8 cellular contexts compared by ENCODE assay signal in the genomic region with DNA sequence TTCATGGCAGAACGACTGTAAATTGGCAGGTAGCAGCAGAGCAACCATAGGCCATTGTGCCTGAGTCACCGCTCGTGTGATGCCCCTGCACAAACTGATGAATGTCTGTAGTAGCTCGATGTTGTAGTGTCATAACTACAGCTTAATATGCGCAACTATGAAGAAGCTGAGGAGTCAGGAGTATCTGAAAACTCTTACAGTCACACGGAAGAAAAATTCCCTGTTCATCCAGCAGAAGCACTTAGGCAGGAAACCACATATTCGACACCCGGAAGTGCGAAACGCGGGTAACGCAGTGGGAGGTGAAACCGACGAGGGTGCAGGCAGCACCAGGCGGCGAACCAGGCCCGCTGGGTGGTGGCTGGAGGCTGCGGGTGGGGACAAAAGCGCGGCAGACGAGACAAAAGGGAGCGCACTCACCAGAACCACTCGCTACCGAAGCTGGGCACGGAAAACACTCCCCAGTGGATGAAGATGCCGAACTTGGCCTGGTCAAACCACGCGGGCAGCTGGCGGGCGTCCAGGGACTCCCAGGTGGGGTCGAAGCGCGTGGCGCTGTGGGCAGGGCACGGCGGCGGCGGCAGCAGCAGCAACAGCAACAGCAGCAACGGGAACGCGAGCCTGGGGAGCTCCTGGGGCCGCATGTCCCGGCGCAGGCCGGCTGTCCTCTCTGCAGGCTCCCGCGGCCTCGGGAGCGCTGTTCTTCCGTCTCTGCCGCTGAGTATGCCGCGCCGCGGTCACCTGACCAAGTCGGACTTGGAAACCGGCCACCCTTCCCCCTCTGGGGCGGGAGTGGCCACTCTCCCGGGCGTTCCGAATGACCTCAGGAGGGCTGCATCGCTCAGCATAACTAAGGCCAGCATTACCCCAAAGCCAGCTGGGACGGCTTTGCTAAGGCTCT. TPM values are rescaled to one million over a fixed set of nuclear protein-coding genes. Genes with fewer than 3 reads are reported as not detected.
DNase-seq lines count a peak whose midpoint lies in the region; ATAC-seq and TF ChIP-seq lines count a peak whose summit lies in the region.

A gene with protein sequence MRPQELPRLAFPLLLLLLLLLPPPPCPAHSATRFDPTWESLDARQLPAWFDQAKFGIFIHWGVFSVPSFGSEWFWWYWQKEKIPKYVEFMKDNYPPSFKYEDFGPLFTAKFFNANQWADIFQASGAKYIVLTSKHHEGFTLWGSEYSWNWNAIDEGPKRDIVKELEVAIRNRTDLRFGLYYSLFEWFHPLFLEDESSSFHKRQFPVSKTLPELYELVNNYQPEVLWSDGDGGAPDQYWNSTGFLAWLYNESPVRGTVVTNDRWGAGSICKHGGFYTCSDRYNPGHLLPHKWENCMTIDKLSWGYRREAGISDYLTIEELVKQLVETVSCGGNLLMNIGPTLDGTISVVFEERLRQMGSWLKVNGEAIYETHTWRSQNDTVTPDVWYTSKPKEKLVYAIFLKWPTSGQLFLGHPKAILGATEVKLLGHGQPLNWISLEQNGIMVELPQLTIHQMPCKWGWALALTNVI (minus strand): TSS at position 730 of the 901 bp plus-strand sequence. CDS start 86 bp downstream, at position 644.

- H3K27ac ChIP-seq in left ventricle myocardium inferior (replicated peaks) = peak within 1 kb of the TSS; percentile 93

- H3K4me1 ChIP-seq in left ventricle myocardium inferior = peaks cover 66% of the 10 kb centered on the region

- peak within 1 kb of the TSS; percentile 85 for H3K4me3 ChIP-seq in left ventricle myocardium inferior

- peak; percentile 65 for ATAC-seq in GM21447 (IDR thresholded peaks at IDR 0.05; ENCODE audit: unreplicated experiment)

- H3K9me3 Mint-ChIP-seq in type B pancreatic cell = peaks cover 5% of the 10 kb centered on the region

- intact Hi-C loops in left ventricle myocardium inferior (cut with micrococcal nuclease) = no loop called here
- intact Hi-C loops in posterior vena cava (cut with DNase I) = no loop called here

- peak within 1 kb of the TSS; percentile 94 for H3K27ac Mint-ChIP-seq in type B pancreatic cell

- H3K4me3 Mint-ChIP-seq in type B pancreatic cell = peak within 1 kb of the TSS; percentile 93

- H3K27me3 Mint-ChIP-seq in type B pancreatic cell = no peaks in the 10 kb centered on the region

- DNase-seq in DMS114 treated with DMSO at 0.1 percent for 48 hours (lab: John Stamatoyannopoulos, UW; ENCODE audit: unreplicated experiment) = peak; percentile 31
- peak; percentile 66 for DNase-seq in HuH-7.5 (ENCODE audit: low spot score)
- DNase-seq in T-helper 2 cell = peak; percentile 29 to 90 (median 59)
- peak; percentile 42 to 90 (median 78) for DNase-seq in amygdala (lab: John Stamatoyannopoulos, UW)
- peak; percentile 94 for DNase-seq in left ventricle myocardium inferior
- DNase-seq in posterior vena cava (ENCODE audit: low spot score) = peak; percentile 98
- peak; percentile 86 for DNase-seq in type B pancreatic cell (ENCODE audit: extremely low spot score, unreplicated experiment)

- H3K4me1 Mint-ChIP-seq in type B pancreatic cell (ENCODE audit: unreplicated experiment) = peaks cover 15% of the 10 kb centered on the region

- H3K27me3 ChIP-seq in left ventricle myocardium inferior (ENCODE audit: low read depth) = no peaks in the 10 kb centered on the region

- H3K36me3 Mint-ChIP-seq in type B pancreatic cell = peaks cover 15% of the 10 kb centered on the region

- peaks cover 14% of the 10 kb centered on the region for H3K36me3 ChIP-seq in left ventricle myocardium inferior

- no peaks in the 10 kb centered on the region for H3K9me3 ChIP-seq in left ventricle myocardium inferior (replicated peaks)

- TF ChIP-seq CTCF in left ventricle myocardium inferior (IDR thresholded peaks at IDR 0.05; ENCODE audit: borderline replicate concordance) = no peak
- peak; percentile 30 for TF ChIP-seq CTCF in type B pancreatic cell (conservative IDR thresholded peaks at IDR 0.05)

RNA-seq across cellular contexts. Expression of the gene that starts here (rescaled TPM):
- total RNA-seq in left ventricle myocardium inferior = 44.5 TPM
- total RNA-seq in posterior vena cava = 10 to 100 TPM; 41.4 to 49.6 TPM
- 48.0 and 71.9 TPM in 2 replicates for total RNA-seq in type B pancreatic cell (ENCODE audit: low replicate concordance)

Comparison
In these comparisons a context has a peak if more than half of its experiments do, and no peak if none do; other contexts are left out.
1. Peak in every context shown above with its lines: DNase-seq, ATAC-seq, H3K4me3 ChIP-seq and H3K27ac ChIP-seq.
2. DNase-seq: peak in every context shown above with its lines; median percentile 98 in posterior vena cava; 94 in left ventricle myocardium inferior; 86 in type B pancreatic cell; 78 in amygdala; 66 in HuH-7.5; 59 in T-helper 2 cell; 31 in DMS114 treated with DMSO at 0.1 percent for 48 hours.